19 cellular contexts compared by ENCODE assay signal in genomic region chr9:33919276-33919897, GRCh38.
DNase-seq lines count a peak whose midpoint lies in the region; ATAC-seq and TF ChIP-seq lines count a peak whose summit lies in the region.
"Had no signal": no experiment of that assay in that cellular context is flagged by ENCODE, and none has a peak within 500 bp of the region (broad histone marks: within the 10 kb centered on the region; RNA-seq: fewer than 3 reads in every experiment).

No MANE protein-coding gene starts in this region.

- no peak for ATAC-seq in stimulated activated naive CD8-positive, alpha-beta T cell treated with anti-CD3 and anti-CD28 coated beads, Interleukin-15, Interleukin-2, amounts not matched to agents 100 U/mL and 50 U/mL, for 24 hours
- no peak for ATAC-seq in T-helper 17 cell

- peak overlapping the region; percentile 59 for H3K27ac Mint-ChIP-seq in stimulated activated naive CD8-positive, alpha-beta T cell treated with anti-CD3 and anti-CD28 coated beads, Interleukin-15, Interleukin-2, amounts not matched to agents 100 ng/mL and 50 ng/mL, for 24 hours
- peak overlapping the region; percentile 67 for H3K27ac Mint-ChIP-seq in T-helper 17 cell

- H3K9me3 Mint-ChIP-seq in stimulated activated naive CD8-positive, alpha-beta T cell treated with anti-CD3 and anti-CD28 coated beads, Interleukin-15, Interleukin-2, amounts not matched to agents 100 ng/mL and 50 ng/mL, for 24 hours, result no peaks in the 10 kb centered on the region

- H3K36me3 Mint-ChIP-seq in stimulated activated naive CD8-positive, alpha-beta T cell treated with anti-CD3 and anti-CD28 coated beads, Interleukin-15, Interleukin-2, amounts not matched to agents 100 ng/mL and 50 ng/mL, for 24 hours (ENCODE audit: low read depth), result peaks cover 78% of the 10 kb centered on the region
- peaks cover 3% of the 10 kb centered on the region for H3K36me3 Mint-ChIP-seq in T-helper 17 cell (ENCODE audit: low read depth)

- 88 to 90% methylated on average over 6 of the region's 6 CpGs for WGBS in lower leg skin, 2 donors

- no peak overlapping the region for H3K4me3 ChIP-seq in lower leg skin (ENCODE audit: low read depth, poor library complexity, severe bottlenecking)
- H3K4me3 ChIP-seq: BLaER1 treated with 17β-estradiol and CSF1 and Interleukin-3, amounts not matched to agents 10 nM and 100 nM; prostate gland had no signal

- no peak overlapping the region for H3K4me3 Mint-ChIP-seq in stimulated activated naive CD8-positive, alpha-beta T cell treated with anti-CD3 and anti-CD28 coated beads, Interleukin-15, Interleukin-2, amounts not matched to agents 100 ng/mL and 50 ng/mL, for 24 hours
- no peak overlapping the region for H3K4me3 Mint-ChIP-seq in T-helper 17 cell

- no peaks in the 10 kb centered on the region for H3K27me3 Mint-ChIP-seq in stimulated activated naive CD8-positive, alpha-beta T cell treated with anti-CD3 and anti-CD28 coated beads, Interleukin-15, Interleukin-2, amounts not matched to agents 100 ng/mL and 50 ng/mL, for 24 hours
- no peaks in the 10 kb centered on the region for H3K27me3 Mint-ChIP-seq in T-helper 17 cell

- H3K4me1 Mint-ChIP-seq in stimulated activated naive CD8-positive, alpha-beta T cell treated with anti-CD3 and anti-CD28 coated beads, Interleukin-15, Interleukin-2, amounts not matched to agents 100 ng/mL and 50 ng/mL, for 24 hours (ENCODE audit: low read depth), result no peaks in the 10 kb centered on the region
- peaks cover 15% of the 10 kb centered on the region for H3K4me1 Mint-ChIP-seq in T-helper 17 cell

- no peak for TF ChIP-seq POLR2A in lower leg skin (IDR thresholded peaks at IDR 0.05)

- intact Hi-C loops in lower leg skin (cut with DNase I; ENCODE audit: low total_unique reads), result no loop called here

- DNase-seq in stimulated activated naive CD8-positive, alpha-beta T cell treated with anti-CD3 and anti-CD28 coated beads, Interleukin-15, Interleukin-2, amounts not matched to agents 100 U/mL and 50 U/mL, for 24 hours, result no peak
- no peak for DNase-seq in T-helper 17 cell
- DNase-seq in islet precursor cell, result peak; percentile 48
- DNase-seq in NCI-H748 treated with DMSO at 0.1 percent for 48 hours (lab: John Stamatoyannopoulos, UW), result no peak
- DNase-seq in T-helper 1 cell, result no peak
- no peak for DNase-seq in lower leg skin (ENCODE audit: low spot score in 2 of 2)
- DNase-seq: activated CD4-positive, alpha-beta T cell treated with anti-CD3 and anti-CD28 coated beads for 48 hours; activated effector memory CD4-positive, alpha-beta T cell treated with anti-CD3 and anti-CD28 coated beads, Interleukin-2, amount 50 U/mL, for 16 hours; central memory CD4-positive, alpha-beta T cell; EL; foreskin melanocyte; KBM-7; mesenchymal stem cell; NCI-H1092 treated with DMSO at 0.1 percent for 48 hours; NCI-H345; OCI-M1 had no signal

- no peaks in the 10 kb centered on the region for H3K9me3 ChIP-seq in T-helper 17 cell (ENCODE audit: control insufficient read depth, low read length, poor library complexity, severe bottlenecking)
- H3K9me3 ChIP-seq: BLaER1 treated with 17β-estradiol and CSF1 and Interleukin-3, amounts not matched to agents 10 nM and 100 nM; prostate gland had no signal

- no peak for TF ChIP-seq CTCF in lower leg skin (IDR thresholded peaks at IDR 0.05)
